ENCODE assay signal across 24 cellular contexts in the genomic region with DNA sequence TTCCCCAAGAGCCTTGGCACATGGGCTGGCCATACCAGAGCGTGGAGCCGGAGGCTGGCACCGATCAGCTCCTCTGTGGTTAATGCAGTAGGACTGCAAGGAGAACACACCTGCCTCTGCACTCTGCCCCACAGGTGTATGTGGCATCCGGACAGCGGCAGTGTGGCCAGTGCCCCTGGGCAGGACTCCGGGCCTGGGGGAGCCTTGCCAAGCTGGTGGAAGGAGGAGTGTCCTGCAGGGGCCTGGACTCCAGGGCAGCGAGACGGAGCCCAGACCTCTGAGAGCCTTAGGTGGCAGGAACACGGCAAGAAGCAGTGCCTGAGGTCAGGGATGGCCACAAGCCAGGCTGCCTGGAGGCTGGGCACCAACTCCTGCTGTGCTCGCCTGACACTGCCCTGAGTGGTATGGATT. TPM values are rescaled to one million over a fixed set of nuclear protein-coding genes. Genes with fewer than 3 reads are reported as not detected.
DNase-seq lines count a peak whose midpoint lies in the region; ATAC-seq and TF ChIP-seq lines count a peak whose summit lies in the region.
"Had no signal": no experiment of that assay in that cellular context is flagged by ENCODE, and none has a peak within 500 bp of the region (broad histone marks: within the 10 kb centered on the region; RNA-seq: fewer than 3 reads in every experiment).

No MANE protein-coding gene starts in this region.

- H3K9me3 ChIP-seq in IMR-90 (ENCODE audit: control insufficient read depth, insufficient read depth, low read length) (no peaks in the 10 kb centered on the region), Caco-2 (no peaks in the 10 kb centered on the region)
- H3K9me3 ChIP-seq: tibial artery had no signal

- H3K14ac ChIP-seq in IMR-90 (replicated peaks; ENCODE audit: low read depth, low read length): no peak overlapping the region

- H3K36me3 ChIP-seq in IMR-90 (ENCODE audit: control insufficient read depth, insufficient read depth, low read length) (no peaks in the 10 kb centered on the region), Caco-2 (ENCODE audit: control insufficient read depth, insufficient read depth, low read length) (no peaks in the 10 kb centered on the region)
- H3K36me3 ChIP-seq: brain microvascular endothelial cell, tibial artery had no signal

- WGBS in IMR-90 (ENCODE audit: extremely low coverage in 2 of 2, insufficient read length in 1 of 2), 2 experiments: 70% methylated on average over 2 of the region's 10 CpGs; no CpG with 5 or more reads in 1 of the 2 experiments

- no peak overlapping the region for H2AK9ac ChIP-seq in IMR-90 (replicated peaks; ENCODE audit: low read depth, low read length, poor library complexity)

- H2BK15ac ChIP-seq in IMR-90 (ENCODE audit: low read depth, low read length): no peak overlapping the region

- H3K4ac ChIP-seq in IMR-90 (ENCODE audit: low read depth, low read length): no peak overlapping the region

- no peak overlapping the region for H3K9ac ChIP-seq in IMR-90 (ENCODE audit: low read depth, low read length)

- TF ChIP-seq CTCF in IMR-90 (conservative IDR thresholded peaks at IDR 0.05; ENCODE audit: low read depth, low read length) (no peak), Caco-2 (IDR thresholded peaks at IDR 0.05; ENCODE audit: insufficient read depth in 1 of 2, low read depth in 1 of 2, low read length in 1 of 2, severe bottlenecking in 1 of 2, unreplicated experiment in 1 of 2) (no peak)

- no peak overlapping the region for H4K91ac ChIP-seq in IMR-90 (ENCODE audit: insufficient read depth, low read depth, low read length)

- H3K36me3 Mint-ChIP-seq in Caco-2 (ENCODE audit: insufficient read depth, unreplicated experiment): no peaks in the 10 kb centered on the region

- H2BK5ac ChIP-seq in IMR-90 (ENCODE audit: low read depth, low read length, poor library complexity, severe bottlenecking): no peak overlapping the region

- dilution Hi-C loops in IMR-90 (cut with HindIII; ENCODE audit: low sequenced_read_pairs, unreplicated experiment): no loop called here

- H3K56ac ChIP-seq in IMR-90 (ENCODE audit: extremely low read depth, insufficient read depth, low read length): no peak overlapping the region

- no peak overlapping the region for H3K4me3 ChIP-seq in IMR-90 (ENCODE audit: insufficient read depth, low read depth, low read length)
- H3K4me3 ChIP-seq in Caco-2 (ENCODE audit: low read depth, low read length): no peak overlapping the region
- H3K4me3 ChIP-seq: skin epidermis, tibial artery had no signal

- POLR2A ChIA-PET in IMR-90 (lab: Charles Lee; ENCODE audit: unreplicated experiment): no interaction called here
- POLR2A ChIA-PET in Caco-2 (lab: Charles Lee): no interaction called here

- H3K9me3 Mint-ChIP-seq in Caco-2 (ENCODE audit: unreplicated experiment): no peaks in the 10 kb centered on the region
- H3K9me3 Mint-ChIP-seq: CD4-positive, alpha-beta T cell; HFFc6; neural crest cell had no signal

- no peaks in the 10 kb centered on the region; the same call in 1 of the 2 replicates for H4K20me1 ChIP-seq in IMR-90 (ENCODE audit: insufficient read depth, low read length)

- no peak overlapping the region for H3K4me2 ChIP-seq in IMR-90 (ENCODE audit: low read depth, low read length)

- ATAC-seq in IMR-90 (ENCODE audit: low read depth) (no peak), GM21619 (IDR thresholded peaks at IDR 0.05; ENCODE audit: unreplicated experiment) (no peak)
- ATAC-seq: SK-N-SH treated with all-trans-retinoic acid at 6 μM for 48 hours, T-helper 17 cell had no signal

- CTCF ChIA-PET in IMR-90 (lab: Yijun Ruan, JAX) (no interaction called here), Caco-2 (lab: Charles Lee) (no interaction called here)

- no peak overlapping the region for H3K4me3 Mint-ChIP-seq in Caco-2 (ENCODE audit: unreplicated experiment)
- H3K4me3 Mint-ChIP-seq: CD4-positive, alpha-beta T cell; HFFc6; T-helper 17 cell had no signal

- H2AK5ac ChIP-seq in IMR-90 (ENCODE audit: low read depth, low read length): no peak overlapping the region

- peak; percentile 11 for DNase-seq in activated CD8-positive, alpha-beta memory T cell treated with anti-CD3 and anti-CD28 coated beads, Interleukin-2, amount 50 U/mL, for 4 hours
- no peak for DNase-seq in activated CD8-positive, alpha-beta memory T cell treated with anti-CD3 and anti-CD28 coated beads for 24 hours
- DNase-seq in IMR-90: no peak
- DNase-seq in cardiac septum (ENCODE audit: low spot score): peak; percentile 57
- DNase-seq in posterior vena cava (ENCODE audit: low spot score): peak; percentile 71
- DNase-seq in Caco-2: no peak
- DNase-seq in DMS79 (lab: John Stamatoyannopoulos, UW): no peak
- DNase-seq: activated CD4-positive, alpha-beta T cell treated with anti-CD3 and anti-CD28 coated beads for 4 hours; activated naive CD4-positive, alpha-beta T cell treated with Interleukin-2 at 50 U/mL for 16 hours; activated T-cell treated with anti-CD3 and anti-CD28 coated beads, Interleukin-2, amount 50 U/mL, for 1 hour; brain microvascular endothelial cell; CD4-positive, alpha-beta T cell; DMS 273 treated with DMSO at 0.1 percent for 48 hours; effector CD4-positive, alpha-beta T cell; HFFc6; islet precursor cell; NCI-H526; T-helper 17 cell had no signal

- no peak for TF ChIP-seq POLR2A in IMR-90 (IDR thresholded peaks at IDR 0.05; ENCODE audit: low read depth, low read length)

- H3K4me1 ChIP-seq in IMR-90 (ENCODE audit: control insufficient read depth, insufficient read depth, low read length): no peaks in the 10 kb centered on the region
- no peaks in the 10 kb centered on the region for H3K4me1 ChIP-seq in Caco-2
- H3K4me1 ChIP-seq: tibial artery had no signal

- no peaks in the 10 kb centered on the region for H3K79me1 ChIP-seq in IMR-90 (ENCODE audit: low read depth in 1 of 2, low read length in 2 of 2)

- H3K4me1 Mint-ChIP-seq in Caco-2 (ENCODE audit: low read depth, unreplicated experiment): no peaks in the 10 kb centered on the region
- H3K4me1 Mint-ChIP-seq: neural crest cell had no signal

- TF ChIP-seq RAD21 in IMR-90 (IDR thresholded peaks at IDR 0.05; ENCODE audit: low read length): no peak

- no peak overlapping the region for H3K27ac ChIP-seq in IMR-90 (ENCODE audit: insufficient read depth, low read length)
- H3K27ac ChIP-seq: brain microvascular endothelial cell, skin epidermis, tibial artery had no signal

- H4K8ac ChIP-seq in IMR-90 (ENCODE audit: low read depth in 2 of 2, low read length in 2 of 2): no peak overlapping the region

- H3K27me3 Mint-ChIP-seq in Caco-2 (ENCODE audit: insufficient read depth, unreplicated experiment): peaks cover 34% of the 10 kb centered on the region

- no peak overlapping the region for H4K5ac ChIP-seq in IMR-90 (ENCODE audit: low read depth, low read length)

- H3K27me3 ChIP-seq in IMR-90 (ENCODE audit: control insufficient read depth, insufficient read depth, low read length) (peaks cover 75% of the 10 kb centered on the region), Caco-2 (replicated peaks; ENCODE audit: control insufficient read depth, insufficient read depth, low read length) (no peaks in the 10 kb centered on the region; the same call in none of the 2 replicates)

- no peak overlapping the region for H2BK20ac ChIP-seq in IMR-90 (ENCODE audit: low read depth, low read length)

- H2BK120ac ChIP-seq in IMR-90 (ENCODE audit: low read depth, low read length): no peak overlapping the region

- H3K9me1 ChIP-seq in IMR-90 (ENCODE audit: insufficient read depth, low read length): no peaks in the 10 kb centered on the region

- peak overlapping the region; percentile 51 for H2AFZ ChIP-seq in IMR-90 (replicated peaks; ENCODE audit: low read length, poor library complexity)

- H3K27ac Mint-ChIP-seq in Caco-2 (ENCODE audit: unreplicated experiment): no peak overlapping the region
- H3K27ac Mint-ChIP-seq: CD4-positive, alpha-beta T cell; HFFc6; progenitor cell of endocrine pancreas; T-helper 17 cell had no signal

- H3K23ac ChIP-seq in IMR-90 (ENCODE audit: low read depth, low read length): no peak overlapping the region

- intact Hi-C loops in IMR-90 (cut with micrococcal nuclease): no loop called here
- intact Hi-C loops in cardiac septum (cut with DNase I): no loop called here
- intact Hi-C loops in posterior vena cava (cut with DNase I): no loop called here
- intact Hi-C loops in Caco-2 (cut with micrococcal nuclease; ENCODE audit: unreplicated experiment): no loop called here

- BruUV-seq in IMR-90 (replicated peaks; lab: Mats Ljungman, UMichigan) (no TSS peak), Caco-2 (replicated peaks; lab: Mats Ljungman, UMichigan) (no TSS peak)

- in situ Hi-C loops in IMR-90 (cut with MboI; ENCODE audit: low sequenced_read_pairs): no loop called here

- no peak overlapping the region for H3K18ac ChIP-seq in IMR-90 (ENCODE audit: low read depth, low read length)

TF ChIP-seq in IMR-90, 13 proteins besides CTCF, POLR2A, EP300 and RAD21 (continues in another document):
- no peak for TF ChIP-seq NFE2L2 (IDR thresholded peaks at IDR 0.05; ENCODE audit: low read depth, low read length)
- TF ChIP-seq MAFK (IDR thresholded peaks at IDR 0.05; ENCODE audit: low read depth, low read length): no peak
- no peak for TF ChIP-seq MAZ (IDR thresholded peaks at IDR 0.05; ENCODE audit: borderline replicate concordance, low read depth, low read length)
- TF ChIP-seq, protein P1, sequence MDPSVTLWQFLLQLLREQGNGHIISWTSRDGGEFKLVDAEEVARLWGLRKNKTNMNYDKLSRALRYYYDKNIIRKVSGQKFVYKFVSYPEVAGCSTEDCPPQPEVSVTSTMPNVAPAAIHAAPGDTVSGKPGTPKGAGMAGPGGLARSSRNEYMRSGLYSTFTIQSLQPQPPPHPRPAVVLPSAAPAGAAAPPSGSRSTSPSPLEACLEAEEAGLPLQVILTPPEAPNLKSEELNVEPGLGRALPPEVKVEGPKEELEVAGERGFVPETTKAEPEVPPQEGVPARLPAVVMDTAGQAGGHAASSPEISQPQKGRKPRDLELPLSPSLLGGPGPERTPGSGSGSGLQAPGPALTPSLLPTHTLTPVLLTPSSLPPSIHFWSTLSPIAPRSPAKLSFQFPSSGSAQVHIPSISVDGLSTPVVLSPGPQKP (IDR thresholded peaks at IDR 0.05; ENCODE audit: borderline replicate concordance, low read depth, low read length): no peak
- TF ChIP-seq RFX5 (IDR thresholded peaks at IDR 0.05; ENCODE audit: low read depth, low read length): no peak
- no peak for TF ChIP-seq CHD1 (IDR thresholded peaks at IDR 0.05; ENCODE audit: low read depth, low read length)

RNA-seq across cellular contexts. Expression of a gene that starts 5.2 kb away (rescaled TPM):
- total RNA-seq in IMR-90 (2012; rRNA removed) (0.18 and 0.28 TPM in 2 replicates), cardiac septum (1.2 TPM), posterior vena cava (1 to 10 TPM in 1 of 2 donors, under 1 TPM in 1; 0.56 to 1.2 TPM), Caco-2 (2022) (0.54 TPM in 1 of 2 replicates, not detected in the other)
- 0.99 and 1.2 TPM in 2 replicates for polyA plus RNA-seq in IMR-90 (2012; rRNA removed)
- polyA plus RNA-seq in IMR-90 (2012; cell fraction: cytosol; rRNA removed): 1.5 and 1.6 TPM in 2 replicates
- polyA plus RNA-seq in IMR-90 (2012; cell fraction: nucleus; rRNA removed; ENCODE audit: low replicate concordance): 4.0 and 6.6 TPM in 2 replicates

Comparison
In these comparisons a context has a peak if more than half of its experiments do, and no peak if none do; other contexts are left out.
1. DNase-seq: peak in activated CD8-positive, alpha-beta memory T cell treated with anti-CD3 and anti-CD28 coated beads, Interleukin-2, amount 50 U/mL, for 4 hours (single experiment), cardiac septum (single experiment) and posterior vena cava (single experiment); none in activated CD8-positive, alpha-beta memory T cell treated with anti-CD3 and anti-CD28 coated beads for 24 hours (single experiment), IMR-90 (single experiment), Caco-2 (0 of 2) and DMS79 (single experiment).